18 cellular contexts compared by ENCODE assay signal in genomic region chr5:37881359-37881758, GRCh38. TPM values are rescaled to one million over a fixed set of nuclear protein-coding genes. Genes with fewer than 3 reads are reported as not detected.
A peak's percentile ranks its signal among the peaks of the same experiment; 100 is the strongest.
DNase-seq lines count a peak whose midpoint lies in the region; ATAC-seq and TF ChIP-seq lines count a peak whose summit lies in the region.
"Had no signal": no experiment of that assay in that cellular context is flagged by ENCODE, and none has a peak within 500 bp of the region (broad histone marks: within the 10 kb centered on the region; RNA-seq: fewer than 3 reads in every experiment).

No MANE protein-coding gene starts in this region.

- no peak for TF ChIP-seq POLR2A in GM18505 (IDR thresholded peaks at IDR 0.05; ENCODE audit: borderline replicate concordance, extremely low read depth, insufficient read depth, insufficient read length)
- no peak for TF ChIP-seq POLR2A in spleen (IDR thresholded peaks at IDR 0.05)

- no peak overlapping the region for H3K4me3 ChIP-seq in spleen
- H3K4me3 ChIP-seq: PC-9, SK-N-MC, upper lobe of right lung had no signal

- DNase-seq in NCI-H526 treated with DMSO at 0.1 percent for 48 hours (lab: John Stamatoyannopoulos, UW) (no peak), NCI-H748 treated with DMSO at 0.1 percent for 48 hours (lab: John Stamatoyannopoulos, UW) (no peak), spleen (no peak)
- DNase-seq: activated CD4-positive, alpha-beta T cell treated with anti-CD3 and anti-CD28 coated beads, Interleukin-2, amount 50 U/mL, for 1 hour; activated naive CD4-positive, alpha-beta T cell treated with anti-CD3 and anti-CD28 coated beads, Interleukin-2, amount 50 U/mL, for 16 hours; CD8-positive, alpha-beta memory T cell; NCI-H2081; NCI-H526; PC-9; stimulated activated naive CD8-positive, alpha-beta T cell treated with anti-CD3 and anti-CD28 coated beads, Interleukin-15, Interleukin-2, amounts not matched to agents 100 U/mL and 50 U/mL, for 24 hours; upper lobe of right lung had no signal

- 78 to 84% (median 80%) methylated on average over 3 of the region's 3 CpGs for WGBS in spleen, 5 donors

- H3K27ac ChIP-seq in spleen: no peak overlapping the region
- H3K27ac ChIP-seq: PC-9, SK-N-MC, upper lobe of right lung had no signal

- H3K36me3 ChIP-seq in spleen: no peaks in the 10 kb centered on the region
- H3K36me3 ChIP-seq: upper lobe of right lung had no signal

- ATAC-seq in GM18505 (IDR thresholded peaks at IDR 0.05; ENCODE audit: unreplicated experiment) (peak; percentile 86), GM19452 (IDR thresholded peaks at IDR 0.05; ENCODE audit: unreplicated experiment) (peak; percentile 58), HG02798 (IDR thresholded peaks at IDR 0.05; ENCODE audit: poor library complexity, unreplicated experiment) (peak; percentile 77), HG03432 (IDR thresholded peaks at IDR 0.05; ENCODE audit: unreplicated experiment) (peak; percentile 93)
- ATAC-seq in activated CD4-positive, CD25-positive, alpha-beta regulatory T cell treated with anti-CD3 and anti-CD28 coated beads, Interleukin-2, amount 50 U/mL, for 24 hours: no peak
- ATAC-seq: stimulated activated naive CD8-positive, alpha-beta T cell treated with anti-CD3 and anti-CD28 coated beads, Interleukin-15, Interleukin-2, amounts not matched to agents 100 U/mL and 50 U/mL, for 24 hours; upper lobe of right lung had no signal

- H3K27me3 ChIP-seq in spleen (replicated peaks in 1 of 7): peaks cover 0 to 14% (median 0%) of the 10 kb centered on the region in 7 donors
- H3K27me3 ChIP-seq: upper lobe of right lung had no signal

- no peak for TF ChIP-seq CTCF in spleen (IDR thresholded peaks at IDR 0.05 in 8 of 11, conservative IDR thresholded peaks at IDR 0.05 in 3 of 11)

- peaks cover 0 to 8% (median under 1%) of the 10 kb centered on the region in 8 donors for H3K9me3 ChIP-seq in spleen
- H3K9me3 ChIP-seq: upper lobe of right lung had no signal

- peaks cover 0 to 3% (median 0%) of the 10 kb centered on the region in 6 donors for H3K4me1 ChIP-seq in spleen
- H3K4me1 ChIP-seq: upper lobe of right lung had no signal

- intact Hi-C loops in spleen (cut with DNase I; ENCODE audit: low total_unique reads): no loop called here

RNA-seq across cellular contexts. Expression of gene GDNF, which starts 41.5 kb away (rescaled TPM):
- under 1 TPM in 5 of 7 donors, not detected in 2; 0.13 to 0.88 (median 0.58) TPM for total RNA-seq in spleen
- polyA plus RNA-seq in spleen: under 1 TPM; 0.02 to 0.06 (median 0.02) TPM
- total RNA-seq: CD8-positive, alpha-beta memory T cell; lung microvascular endothelial cell had no signal
- polyA plus RNA-seq: CD8-positive, alpha-beta memory T cell had no signal

Comparison
In these comparisons a context has a peak if more than half of its experiments do, and no peak if none do; other contexts are left out.
1. ATAC-seq: peak in GM18505 (single experiment), GM19452 (single experiment), HG02798 (single experiment) and HG03432 (single experiment); none in activated CD4-positive, CD25-positive, alpha-beta regulatory T cell treated with anti-CD3 and anti-CD28 coated beads, Interleukin-2, amount 50 U/mL, for 24 hours (0 of 2).